In the genomic region with DNA sequence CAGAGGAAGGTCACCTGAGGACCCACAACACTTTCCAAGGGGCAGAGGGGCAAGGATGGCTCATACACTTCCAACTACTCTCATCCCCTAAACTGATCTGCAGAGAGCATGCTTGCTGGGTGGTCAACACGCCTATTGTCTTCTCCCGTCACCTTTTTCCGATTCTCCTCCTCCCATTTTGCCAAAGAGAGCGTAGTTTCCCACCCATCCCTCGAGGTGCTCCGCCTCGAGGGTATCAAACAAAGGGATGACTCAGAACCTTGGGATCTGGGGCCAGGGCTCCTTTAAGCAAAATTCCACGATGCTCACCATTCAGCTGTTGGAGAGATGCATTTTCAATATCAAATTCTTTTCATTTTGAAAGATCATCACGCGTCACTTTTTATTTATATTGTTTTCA, we compare ENCODE assay signal across 23 cellular contexts.
DNase-seq lines count a peak whose midpoint lies in the region; ATAC-seq and TF ChIP-seq lines count a peak whose summit lies in the region.
"Had no signal": no experiment of that assay in that cellular context is flagged by ENCODE, and none has a peak within 500 bp of the region (broad histone marks: within the 10 kb centered on the region; RNA-seq: fewer than 3 reads in every experiment).

No MANE protein-coding gene starts in this region.

- H3K4me1 Mint-ChIP-seq in MCF 10A (ENCODE audit: insufficient read depth, unreplicated experiment) = peaks cover 42% of the 10 kb centered on the region

- no peak for ATAC-seq in PC-3
- ATAC-seq: left ventricle myocardium superior; naive thymus-derived CD8-positive, alpha-beta T cell had no signal

- no peak overlapping the region for H3K4me3 ChIP-seq in mammary epithelial cell (replicated peaks in 1 of 3; ENCODE audit: insufficient read depth in 1 of 3, low read depth in 2 of 3, low read length in 3 of 3)
- no peak overlapping the region for H3K4me3 ChIP-seq in PC-3 (ENCODE audit: low read length)
- peak overlapping the region; percentile 26 for H3K4me3 ChIP-seq in iPS-15b (ENCODE audit: low read depth, low read length)
- H3K4me3 ChIP-seq in ovary = no peak overlapping the region

- 68% methylated on average over 7 of the region's 10 CpGs for WGBS in mammary epithelial cell (ENCODE audit: low coverage, missing lambda C conversion rate)
- WGBS in ovary, 3 donors = 85 to 88% (median 87%) methylated on average over 10 of the region's 10 CpGs

- H2AFZ ChIP-seq in mammary epithelial cell (ENCODE audit: low read depth, low read length) = no peak overlapping the region
- no peak overlapping the region for H2AFZ ChIP-seq in PC-3 (ENCODE audit: low read length)

- H3K9ac ChIP-seq in mammary epithelial cell (ENCODE audit: insufficient read depth, low read length) = no peak overlapping the region
- no peak overlapping the region for H3K9ac ChIP-seq in PC-3 (ENCODE audit: low read length)
- H3K9ac ChIP-seq in iPS-15b (ENCODE audit: low read depth, low read length) = no peak overlapping the region

- no peaks in the 10 kb centered on the region for H3K9me3 ChIP-seq in mammary epithelial cell (replicated peaks; ENCODE audit: insufficient read depth, low read length)
- no peaks in the 10 kb centered on the region for H3K9me3 ChIP-seq in PC-3 (ENCODE audit: low read length)
- no peaks in the 10 kb centered on the region for H3K9me3 ChIP-seq in iPS-15b (ENCODE audit: control insufficient read depth, insufficient read depth, low read length)
- H3K9me3 ChIP-seq in ovary = no peaks in the 10 kb centered on the region

- no peaks in the 10 kb centered on the region for H4K20me1 ChIP-seq in mammary epithelial cell (ENCODE audit: insufficient read depth, low read length)
- no peaks in the 10 kb centered on the region for H4K20me1 ChIP-seq in PC-3 (ENCODE audit: low read length)

- H3K4me1 ChIP-seq in mammary epithelial cell (ENCODE audit: insufficient read depth, low read length) (peaks cover 20% of the 10 kb centered on the region), PC-3 (ENCODE audit: insufficient read depth, low read length) (peaks cover 36% of the 10 kb centered on the region), iPS-15b (ENCODE audit: control insufficient read depth, insufficient read depth, low read length) (peaks cover 15% of the 10 kb centered on the region), ovary (ENCODE audit: insufficient read depth) (peaks cover 14% of the 10 kb centered on the region)

- dilution Hi-C loops in mammary epithelial cell (cut with HindIII; ENCODE audit: low sequenced_read_pairs) = no loop called here

- no peak overlapping the region for H3K4me3 Mint-ChIP-seq in MCF 10A (ENCODE audit: unreplicated experiment)
- H3K4me3 Mint-ChIP-seq: dendritic cell treated with granulocyte-macrophage colony-stimulating factor and Interleukin-4, amounts not matched to agents 40 ng/mL and 50 ng/mL, for 4 days; naive thymus-derived CD8-positive, alpha-beta T cell had no signal

- CTCF ChIA-PET in MCF 10A (lab: Yijun Ruan, JAX) = interaction anchor here (0.6 to 7.3 kb wide), 6 partner anchors 40 to 1840 kb away, joined by 3 to 91 read pairs (median 4); no protein-coding TSS in a partner anchor
- CTCF ChIA-PET in mammary epithelial cell (lab: Charles Lee; ENCODE audit: low non-redundant PET) = interaction anchor here (0.6 kb wide), 1 partner anchor 1166 kb away, joined by 3 read pairs; no protein-coding TSS in a partner anchor
- CTCF ChIA-PET in PC-3 (lab: Charles Lee) = no interaction called here

- H3K27me3 ChIP-seq in mammary epithelial cell (ENCODE audit: insufficient read depth, low read length) = no peaks in the 10 kb centered on the region
- no peaks in the 10 kb centered on the region for H3K27me3 ChIP-seq in PC-3 (ENCODE audit: low read length)
- no peaks in the 10 kb centered on the region for H3K27me3 ChIP-seq in iPS-15b (ENCODE audit: control insufficient read depth, insufficient read depth, low read length)
- H3K27me3 ChIP-seq in ovary = no peaks in the 10 kb centered on the region

- in situ Hi-C loops in mammary epithelial cell (cut with MboI; ENCODE audit: low sequenced_read_pairs in 2 of 2) = loop anchor here (10.0 to 25.0 kb wide), 3 partner anchors 319 to 606 kb away; a partner anchor contains a TSS
- in situ Hi-C loops in GM13976 (cut with MboI; ENCODE audit: low sequenced_read_pairs, unreplicated experiment) = no loop called here

- H3K79me2 ChIP-seq in mammary epithelial cell (ENCODE audit: insufficient read depth, low read length) (no peaks in the 10 kb centered on the region), PC-3 (ENCODE audit: low read length) (no peaks in the 10 kb centered on the region)

- no peaks in the 10 kb centered on the region for H3K9me2 ChIP-seq in PC-3 (replicated peaks; ENCODE audit: low read length)

- no peaks in the 10 kb centered on the region for H3K9me3 Mint-ChIP-seq in MCF 10A (ENCODE audit: unreplicated experiment)
- H3K9me3 Mint-ChIP-seq: dendritic cell treated with granulocyte-macrophage colony-stimulating factor and Interleukin-4, amounts not matched to agents 40 ng/mL and 50 ng/mL, for 4 days; naive thymus-derived CD8-positive, alpha-beta T cell had no signal

- H3K27ac ChIP-seq in mammary epithelial cell (ENCODE audit: insufficient read depth, low read depth, low read length) = no peak overlapping the region
- H3K27ac ChIP-seq in PC-3 (ENCODE audit: low read length) = no peak overlapping the region
- H3K27ac ChIP-seq in ovary = no peak overlapping the region
- H3K27ac ChIP-seq: HL-60 had no signal

- no peaks in the 10 kb centered on the region for H3K36me3 Mint-ChIP-seq in MCF 10A (ENCODE audit: insufficient read depth, unreplicated experiment)
- H3K36me3 Mint-ChIP-seq: naive thymus-derived CD8-positive, alpha-beta T cell had no signal

- H3K36me3 ChIP-seq in mammary epithelial cell (ENCODE audit: insufficient read depth, low read length) (no peaks in the 10 kb centered on the region), PC-3 (ENCODE audit: low read depth, low read length) (no peaks in the 10 kb centered on the region), iPS-15b (ENCODE audit: control insufficient read depth, insufficient read depth, low read length) (no peaks in the 10 kb centered on the region), ovary (no peaks in the 10 kb centered on the region)

- H3F3A ChIP-seq in PC-3 (ENCODE audit: low read length, unreplicated experiment) = no peaks in the 10 kb centered on the region

- DNase-seq in MCF 10A (ENCODE audit: unreplicated experiment) (peak; percentile 45), mammary epithelial cell (no peak), PC-3 (peak; percentile 60), NOMO-1 treated with dmso at 0.1 percent for 144 hours (lab: John Stamatoyannopoulos, UW; ENCODE audit: unreplicated experiment) (no peak), MV-4-11 (lab: John Stamatoyannopoulos, UW) (no peak), GM13976 (ENCODE audit: low spot score) (no peak), ovary (no peak)
- DNase-seq: 8988T; activated CD4-positive, alpha-beta T cell treated with anti-CD3 and anti-CD28 coated beads for 4 hours; activated CD8-positive, alpha-beta memory T cell treated with anti-CD3 and anti-CD28 coated beads for 24 hours; activated gamma-delta T cell; activated T-cell treated with anti-CD3 and anti-CD28 coated beads, Interleukin-2, amount 50 U/mL, for 1 hour; central memory CD4-positive, alpha-beta T cell; left ventricle myocardium superior; naive thymus-derived CD8-positive, alpha-beta T cell; NCI-H1105; NCI-H1930; NCI-H226; NCI-H748 treated with DMSO at 0.1 percent for 48 hours; stimulated activated naive CD4-positive, alpha-beta T cell treated with Interleukin-2 at 50 U/mL for 16 hours had no signal

- POLR2A ChIA-PET in MCF 10A (lab: Yijun Ruan, JAX) (interaction anchor here (0.7 to 0.9 kb wide), 2 partner anchors 13 to 69 kb away, joined by 3 read pairs; no protein-coding TSS in a partner anchor), PC-3 (lab: Charles Lee; ENCODE audit: unreplicated experiment) (no interaction called here)

- H3K27ac Mint-ChIP-seq in MCF 10A (ENCODE audit: low read depth, unreplicated experiment) = no peak overlapping the region
- H3K27ac Mint-ChIP-seq: dendritic cell treated with granulocyte-macrophage colony-stimulating factor and Interleukin-4, amounts not matched to agents 40 ng/mL and 50 ng/mL, for 4 days; naive thymus-derived CD8-positive, alpha-beta T cell had no signal

- peaks cover 19% of the 10 kb centered on the region for H3K27me3 Mint-ChIP-seq in MCF 10A (ENCODE audit: insufficient read depth, unreplicated experiment)

- TF ChIP-seq CTCF in MCF 10A (IDR thresholded peaks at IDR 0.05; ENCODE audit: unreplicated experiment) (no peak), mammary epithelial cell (conservative IDR thresholded peaks at IDR 0.05 in 1 of 2, IDR thresholded peaks at IDR 0.05 in 1 of 2; ENCODE audit: extremely low read depth in 1 of 2, insufficient read depth in 1 of 2, low read depth in 1 of 2, low read length in 2 of 2) (no peak), PC-3 (conservative IDR thresholded peaks at IDR 0.05; ENCODE audit: low read depth, low read length) (no peak), GM13976 (IDR thresholded peaks at IDR 0.05; ENCODE audit: borderline replicate concordance, control extremely low read depth, extremely low read depth, insufficient read depth, missing control alignments) (no peak), ovary (IDR thresholded peaks at IDR 0.05) (no peak)

- no peak for TF ChIP-seq POLR2A in ovary (IDR thresholded peaks at IDR 0.05)

- BruUV-seq in MCF 10A (replicated peaks; lab: Mats Ljungman, UMichigan) (no TSS peak), mammary epithelial cell (replicated peaks; lab: Mats Ljungman, UMichigan) (no TSS peak), PC-3 (replicated peaks; lab: Mats Ljungman, UMichigan) (no TSS peak)

- no peak overlapping the region for H3K4me2 ChIP-seq in mammary epithelial cell (ENCODE audit: insufficient read depth, low read depth, low read length)
- 0 out of 2 replicates have a peak overlapping the region, but pooled peaks have one; percentile 7 for H3K4me2 ChIP-seq in PC-3 (ENCODE audit: low read length)

- intact Hi-C loops in MCF 10A (cut with micrococcal nuclease) = no loop called here
- intact Hi-C loops in mammary epithelial cell (cut with micrococcal nuclease) = loop anchor here (10.0 kb wide), 1 partner anchor 298 kb away; no protein-coding TSS in a partner anchor
- intact Hi-C loops in PC-3 (cut with micrococcal nuclease) = loop anchor here (10.0 kb wide), 2 partner anchors 278 to 448 kb away; no protein-coding TSS in a partner anchor
- intact Hi-C loops in ovary (cut with DNase I) = loop anchor here in 2 of 4 donors (10.0 kb wide), 2 partner anchors 508 to 618 kb away; a partner anchor contains a TSS

- no peak for TF ChIP-seq EP300 in ovary (IDR thresholded peaks at IDR 0.05)

Comparison
In these comparisons a context has a peak if more than half of its experiments do, and no peak if none do; other contexts are left out.
1. DNase-seq: peak in MCF 10A (single experiment) and PC-3 (single experiment); none in mammary epithelial cell (single experiment), NOMO-1 treated with dmso at 0.1 percent for 144 hours (single experiment), MV-4-11 (single experiment), GM13976 (single experiment) and ovary (0 of 5).